In genomic region chr17:31515226-31515759, GRCh38 we compare ENCODE assay signal across 24 cellular contexts.
DNase-seq lines count a peak whose midpoint lies in the region; ATAC-seq and TF ChIP-seq lines count a peak whose summit lies in the region.
"Had no signal": no experiment of that assay in that cellular context is flagged by ENCODE, and none has a peak within 500 bp of the region (broad histone marks: within the 10 kb centered on the region; RNA-seq: fewer than 3 reads in every experiment).

No MANE protein-coding gene starts in this region.

- no peak for ATAC-seq in activated B cell treated with CpG ODN at 0.5 μM for 24 hours (ENCODE audit: low read depth)
- ATAC-seq: activated CD8-positive, alpha-beta memory T cell treated with anti-CD3 and anti-CD28 coated beads, Interleukin-2, amount 10 ng/mL, durations not matched to agents 7 days and 5 days had no signal

- POLR2A ChIA-PET in CD8-positive, alpha-beta memory T cell (lab: Charles Lee): interaction anchor here (0.9 kb wide), 1 partner anchor 21 kb away, joined by 3 read pairs; no protein-coding TSS in a partner anchor
- POLR2A ChIA-PET in activated B cell treated with CpG ODN at 0.5 μM for 24 hours (lab: Charles Lee): interaction anchor here (10.7 kb wide), 1 partner anchor 24 kb away, joined by 207 read pairs; no protein-coding TSS in a partner anchor

- H3K9me3 Mint-ChIP-seq in CD8-positive, alpha-beta memory T cell: no peaks in the 10 kb centered on the region
- H3K9me3 Mint-ChIP-seq in activated B cell treated with CpG ODN at 0.5 μM for 24 hours: no peaks in the 10 kb centered on the region
- H3K9me3 Mint-ChIP-seq: activated CD4-positive, alpha-beta T cell treated with anti-CD3 and anti-CD28 coated beads, Interleukin-2, amount 10 ng/mL, durations not matched to agents 24 days and 14 days; activated T-helper 1 cell treated with anti-CD3 and anti-CD28 coated beads, Interleukin-12 subunit alpha, Interleukin-12 subunit beta, Interleukin-2, Interleukin-4 antibody, amounts not matched to agents 30 ng/mL and 10 ng/mL and 1 ng/mL, durations not matched to agents 14 hours and 24 hours and 36 hours; CD4-positive, alpha-beta T cell; naive B cell had no signal

- peaks cover 37 to 65% (median 38%) of the 10 kb centered on the region in 3 donors for H3K4me1 Mint-ChIP-seq in CD8-positive, alpha-beta memory T cell
- H3K4me1 Mint-ChIP-seq in activated B cell treated with CpG ODN at 0.5 μM for 24 hours: peaks cover 26% of the 10 kb centered on the region

- TF ChIP-seq CTCF in activated B cell treated with CpG ODN at 0.5 μM for 24 hours (IDR thresholded peaks at IDR 0.05) (no peak), osteoblast (IDR thresholded peaks at IDR 0.05; ENCODE audit: extremely low read depth, low read depth, low read length) (no peak)

- H3K27me3 Mint-ChIP-seq in CD8-positive, alpha-beta memory T cell: no peaks in the 10 kb centered on the region
- no peaks in the 10 kb centered on the region for H3K27me3 Mint-ChIP-seq in activated B cell treated with CpG ODN at 0.5 μM for 24 hours
- H3K27me3 Mint-ChIP-seq: activated CD4-positive, alpha-beta T cell treated with anti-CD3 and anti-CD28 coated beads, Interleukin-2, amount 10 ng/mL, durations not matched to agents 24 days and 14 days; activated CD8-positive, alpha-beta memory T cell treated with anti-CD3 and anti-CD28 coated beads, Interleukin-2, amount 10 ng/mL, durations not matched to agents 7 days and 5 days; CD4-positive, alpha-beta T cell; naive B cell had no signal

- peaks cover 0 to 24% (median 2%) of the 10 kb centered on the region in 3 donors for H3K36me3 Mint-ChIP-seq in CD8-positive, alpha-beta memory T cell
- H3K36me3 Mint-ChIP-seq in activated B cell treated with CpG ODN at 0.5 μM for 24 hours (ENCODE audit: low read depth): peaks cover 30% of the 10 kb centered on the region

- H3K9ac ChIP-seq in BLaER1 treated with 17β-estradiol and CSF1 and Interleukin-3, amounts not matched to agents 10 nM and 100 nM: peak overlapping the region in 1 of 11 experiments; percentile 31; a peak in 1 of 22 replicates

- H3K4me3 ChIP-seq in BLaER1 treated with 17β-estradiol and CSF1 and Interleukin-3, amounts not matched to agents 10 nM and 100 nM: no peak overlapping the region
- no peak overlapping the region for H3K4me3 ChIP-seq in CD8-positive, alpha-beta memory T cell (ENCODE audit: low read length)
- no peak overlapping the region for H3K4me3 ChIP-seq in osteoblast (ENCODE audit: insufficient read depth, low read length)
- H3K4me3 ChIP-seq: left ventricle myocardium inferior, ovary, SJSA1, smooth muscle cell, thoracic aorta had no signal

- intact Hi-C loops in activated B cell treated with CpG ODN at 0.5 μM for 24 hours (cut with micrococcal nuclease): no loop called here

- H4K20me1 ChIP-seq in BLaER1 treated with 17β-estradiol and CSF1 and Interleukin-3, amounts not matched to agents 10 nM and 100 nM: peaks cover 0 to 19% (median 0%) of the 10 kb centered on the region in 11 experiments; a peak in 3 of 22 replicates
- no peaks in the 10 kb centered on the region for H4K20me1 ChIP-seq in osteoblast (ENCODE audit: insufficient read depth, low read length)

- H3K27ac Mint-ChIP-seq in CD8-positive, alpha-beta memory T cell: peak overlapping the region in 5 of 8 donors; percentile 43 to 88 (median 79)
- peak overlapping the region; percentile 63 for H3K27ac Mint-ChIP-seq in activated B cell treated with CpG ODN at 0.5 μM for 24 hours
- H3K27ac Mint-ChIP-seq: activated CD4-positive, alpha-beta T cell treated with anti-CD3 and anti-CD28 coated beads, Interleukin-2, amount 10 ng/mL, durations not matched to agents 24 days and 14 days; activated CD8-positive, alpha-beta memory T cell treated with anti-CD3 and anti-CD28 coated beads, Interleukin-2, amount 10 ng/mL, durations not matched to agents 7 days and 5 days; activated T-helper 1 cell treated with anti-CD3 and anti-CD28 coated beads, Interleukin-12 subunit alpha, Interleukin-12 subunit beta, Interleukin-2, Interleukin-4 antibody, amounts not matched to agents 30 ng/mL and 10 ng/mL and 1 ng/mL, durations not matched to agents 14 hours and 24 hours and 36 hours; CD4-positive, alpha-beta T cell had no signal

- H3K36me3 ChIP-seq in BLaER1 treated with 17β-estradiol and CSF1 and Interleukin-3, amounts not matched to agents 10 nM and 100 nM: peaks cover 0 to 18% (median 7%) of the 10 kb centered on the region in 11 experiments; a peak in 11 of 22 replicates
- H3K36me3 ChIP-seq in CD8-positive, alpha-beta memory T cell (ENCODE audit: insufficient read depth, low read length): peaks cover 4% of the 10 kb centered on the region
- no peaks in the 10 kb centered on the region for H3K36me3 ChIP-seq in osteoblast (ENCODE audit: insufficient read depth, low read length)
- H3K36me3 ChIP-seq: left ventricle myocardium inferior, ovary, SJSA1, thoracic aorta had no signal

- peak overlapping the region in 3 of 11 experiments; percentile 4 to 50 (median 38); a peak in 2 of 22 replicates for H3K27ac ChIP-seq in BLaER1 treated with 17β-estradiol and CSF1 and Interleukin-3, amounts not matched to agents 10 nM and 100 nM
- H3K27ac ChIP-seq in CD8-positive, alpha-beta memory T cell (ENCODE audit: low read depth, low read length): no peak overlapping the region
- H3K27ac ChIP-seq in osteoblast (ENCODE audit: low read depth, low read length): no peak overlapping the region
- H3K27ac ChIP-seq: HL-60, left ventricle myocardium inferior, ovary, SJSA1, thoracic aorta had no signal

- peak overlapping the region in 8 of 11 experiments; percentile 94 to 99 (median 96); a peak in 10 of 22 replicates for H3K4me2 ChIP-seq in BLaER1 treated with 17β-estradiol and CSF1 and Interleukin-3, amounts not matched to agents 10 nM and 100 nM
- no peak overlapping the region for H3K4me2 ChIP-seq in osteoblast (ENCODE audit: insufficient read depth, low read length)
- H3K4me2 ChIP-seq: smooth muscle cell had no signal

- peaks cover 0 to 3% (median 0%) of the 10 kb centered on the region in 11 experiments; a peak in 1 of 22 replicates for H3K27me3 ChIP-seq in BLaER1 treated with 17β-estradiol and CSF1 and Interleukin-3, amounts not matched to agents 10 nM and 100 nM
- H3K27me3 ChIP-seq in CD8-positive, alpha-beta memory T cell (ENCODE audit: insufficient read depth, low read length, poor library complexity, severe bottlenecking): no peaks in the 10 kb centered on the region
- H3K27me3 ChIP-seq in osteoblast (ENCODE audit: insufficient read depth, low read length): no peaks in the 10 kb centered on the region
- H3K27me3 ChIP-seq: ovary, SJSA1 had no signal

- CTCF ChIA-PET in CD8-positive, alpha-beta memory T cell (lab: Charles Lee): interaction anchor here (0.7 kb wide), 2 partner anchors 15 to 78 kb away, joined by 3 read pairs; no protein-coding TSS in a partner anchor
- CTCF ChIA-PET in activated B cell treated with CpG ODN at 0.5 μM for 24 hours (lab: Charles Lee): interaction anchor here (0.6 to 2.3 kb wide), 3 partner anchors 15 to 78 kb away, joined by 5 to 13 read pairs (median 9); no protein-coding TSS in a partner anchor

- no peaks in the 10 kb centered on the region for H3K9me3 ChIP-seq in BLaER1 treated with 17β-estradiol and CSF1 and Interleukin-3, amounts not matched to agents 10 nM and 100 nM (replicated peaks in 1 of 11)
- no peaks in the 10 kb centered on the region for H3K9me3 ChIP-seq in CD8-positive, alpha-beta memory T cell (ENCODE audit: low read length)
- H3K9me3 ChIP-seq in osteoblast (ENCODE audit: low read depth, low read length): no peaks in the 10 kb centered on the region
- H3K9me3 ChIP-seq: left ventricle myocardium inferior, ovary, SJSA1, thoracic aorta had no signal

- DNase-seq in CD8-positive, alpha-beta memory T cell: no peak
- DNase-seq in activated B cell treated with CpG ODN at 0.5 μM for 24 hours: no peak
- peak; percentile 31 for DNase-seq in osteoblast (ENCODE audit: insufficient read length, low spot score, missing footprints)
- no peak for DNase-seq in activated CD4-positive, alpha-beta T cell treated with anti-CD3 and anti-CD28 coated beads for 48 hours
- no peak for DNase-seq in SKM-1 treated with dmso at 0.1 percent for 144 hours (lab: John Stamatoyannopoulos, UW; ENCODE audit: unreplicated experiment)
- no peak for DNase-seq in superior temporal gyrus (ENCODE audit: extremely low spot score)
- DNase-seq: activated CD4-positive, alpha-beta T cell treated with anti-CD3 and anti-CD28 coated beads, Interleukin-2, amount 10 ng/mL, durations not matched to agents 24 days and 14 days; activated CD8-positive, alpha-beta memory T cell treated with anti-CD3 and anti-CD28 coated beads, Interleukin-2, amount 10 ng/mL, durations not matched to agents 7 days and 5 days; CD4-positive, alpha-beta T cell; cerebellar nuclear complex; DMS53; left ventricle myocardium inferior; naive B cell; NCI-H1105; NCI-H2081 treated with DMSO at 0.1 percent for 48 hours; NCI-H526 treated with DMSO at 0.1 percent for 48 hours; ovary; T-helper 2 cell had no signal

- H3K4me3 Mint-ChIP-seq in CD8-positive, alpha-beta memory T cell: no peak overlapping the region
- no peak overlapping the region for H3K4me3 Mint-ChIP-seq in activated B cell treated with CpG ODN at 0.5 μM for 24 hours
- H3K4me3 Mint-ChIP-seq: activated CD4-positive, alpha-beta T cell treated with anti-CD3 and anti-CD28 coated beads, Interleukin-2, amount 10 ng/mL, durations not matched to agents 24 days and 14 days; activated CD8-positive, alpha-beta memory T cell treated with anti-CD3 and anti-CD28 coated beads, Interleukin-2, amount 10 ng/mL, durations not matched to agents 7 days and 5 days; activated T-helper 1 cell treated with anti-CD3 and anti-CD28 coated beads, Interleukin-12 subunit alpha, Interleukin-12 subunit beta, Interleukin-2, Interleukin-4 antibody, amounts not matched to agents 30 ng/mL and 10 ng/mL and 1 ng/mL, durations not matched to agents 14 hours and 24 hours and 36 hours; CD4-positive, alpha-beta T cell; naive B cell had no signal

- no peaks in the 10 kb centered on the region for H3K79me2 ChIP-seq in osteoblast (ENCODE audit: insufficient read depth, low read length)

- H2AFZ ChIP-seq in osteoblast (ENCODE audit: low read length): no peak overlapping the region

- peaks cover 24 to 69% (median 59%) of the 10 kb centered on the region in 10 experiments for H3K4me1 ChIP-seq in BLaER1 treated with 17β-estradiol and CSF1 and Interleukin-3, amounts not matched to agents 10 nM and 100 nM
- peaks cover 42% of the 10 kb centered on the region for H3K4me1 ChIP-seq in CD8-positive, alpha-beta memory T cell (ENCODE audit: insufficient read depth, low read length)
- H3K4me1 ChIP-seq in osteoblast (ENCODE audit: insufficient read depth, low read length): peaks cover 4% of the 10 kb centered on the region
- H3K4me1 ChIP-seq: SJSA1 had no signal
